Comparison of ENCODE assay signal across 26 cellular contexts in genomic region chr2:187698374-187699110, GRCh38.
DNase-seq lines count a peak whose midpoint lies in the region; ATAC-seq, FAIRE-seq and TF ChIP-seq lines count a peak whose summit lies in the region.
"Had no signal": no experiment of that assay in that cellular context is flagged by ENCODE, and none has a peak within 500 bp of the region (broad histone marks: within the 10 kb centered on the region; RNA-seq: fewer than 3 reads in every experiment).

No MANE protein-coding gene starts in this region.

- H3K9ac ChIP-seq in HepG2 (ENCODE audit: insufficient read depth, low read depth, low read length) = no peak overlapping the region
- H3K9ac ChIP-seq: KMS-11 had no signal

- no peak for TF ChIP-seq EP300 in HepG2 (IDR thresholded peaks at IDR 0.05; ENCODE audit: low read depth in 2 of 2, low read length in 2 of 2)
- TF ChIP-seq EP300 in HepG2 (CRISPR knock-in tag; IDR thresholded peaks at IDR 0.05; ENCODE audit: borderline replicate concordance) = no peak

- no TSS peak for BruUV-seq in HepG2 (replicated peaks; lab: Mats Ljungman, UMichigan)

- no peak overlapping the region for H2AFZ ChIP-seq in HepG2 (ENCODE audit: low read length)
- H2AFZ ChIP-seq: PC-9 had no signal

- ATAC-seq in HepG2 = no peak
- no peak for ATAC-seq in right lobe of liver
- ATAC-seq in GM18517 (IDR thresholded peaks at IDR 0.05; ENCODE audit: unreplicated experiment) = no peak
- no peak for ATAC-seq in GM18909 (IDR thresholded peaks at IDR 0.05; ENCODE audit: poor library complexity, unreplicated experiment)
- ATAC-seq in GM21367 (IDR thresholded peaks at IDR 0.05; ENCODE audit: unreplicated experiment) = no peak

- intact Hi-C loops in HepG2 (cut with micrococcal nuclease; ENCODE audit: unreplicated experiment) (no loop called here), right lobe of liver (cut with DNase I) (no loop called here)

- CTCF ChIA-PET in HepG2 (lab: Yijun Ruan, JAX; ENCODE audit: low intra/inter-chr PET ratio, low total read pairs) = no interaction called here

- TF ChIP-seq CTCF in HepG2 (CRISPR knock-in tag; IDR thresholded peaks at IDR 0.05) (no peak), right lobe of liver (IDR thresholded peaks at IDR 0.05) (no peak), astrocyte of the spinal cord (IDR thresholded peaks at IDR 0.05; ENCODE audit: low read depth, low read length) (no peak), fibroblast of pulmonary artery (IDR thresholded peaks at IDR 0.05; ENCODE audit: low read length, missing control alignments) (no peak)

- H4K20me1 ChIP-seq in HepG2 (ENCODE audit: insufficient read depth, low read length) = no peaks in the 10 kb centered on the region

- no peaks in the 10 kb centered on the region; a peak in 1 of 5 replicates for H3K27me3 ChIP-seq in HepG2 (ENCODE audit: control insufficient read depth in 1 of 2, insufficient read depth in 2 of 2, low read length in 2 of 2)
- H3K27me3 ChIP-seq in right lobe of liver = no peaks in the 10 kb centered on the region

- no peaks in the 10 kb centered on the region for H3K9me3 ChIP-seq in HepG2 (ENCODE audit: low read length)
- no peaks in the 10 kb centered on the region for H3K9me3 ChIP-seq in right lobe of liver

- POLR2A ChIA-PET in HepG2 (lab: Yijun Ruan, JAX) = no interaction called here

- DNase-seq in HepG2 (ENCODE audit: low spot score) (no peak), right lobe of liver (no peak), astrocyte of the spinal cord (ENCODE audit: low read depth, low spot score) (peak; percentile 69), fibroblast of pulmonary artery (ENCODE audit: low read depth) (peak; percentile 45), midbrain (lab: John Stamatoyannopoulos, UW) (no peak)
- DNase-seq: ACHN; Calu3; CD8-positive, alpha-beta memory T cell; GDM1; GOT3; HCEC 1CT; NCI-H1105; NCI-H146; NCI-H2029 treated with DMSO at 0.1 percent for 48 hours; NCI-H226; NCI-H510A treated with DMSO at 0.1 percent for 48 hours; NCI-H748 treated with DMSO at 0.1 percent for 48 hours; PC-9; RPMI8226; SHP77 had no signal

- in situ Hi-C loops in HepG2 (cut with HindIII; ENCODE audit: extremely low pct_ligation_motif_present, low pct_unique_long_range_greater_than_20kb) = no loop called here
- in situ Hi-C loops in astrocyte of the spinal cord (cut with HindIII; ENCODE audit: low sequenced_read_pairs) = no loop called here

- no peak for FAIRE-seq in HepG2 (lab: Jason Lieb, UNC)

- H3K36me3 ChIP-seq in HepG2 (replicated peaks in 1 of 2; ENCODE audit: control insufficient read depth in 1 of 2, insufficient read depth in 2 of 2, low read length in 2 of 2) (no peaks in the 10 kb centered on the region), right lobe of liver (no peaks in the 10 kb centered on the region)

- H3K27ac ChIP-seq in HepG2 (ENCODE audit: extremely low read length, insufficient read depth, low read length) (no peak overlapping the region), right lobe of liver (no peak overlapping the region)
- H3K27ac ChIP-seq: 22Rv1, C4-2B, KMS-11, PC-9 had no signal

- 5% methylated on average over 2 of the region's 2 CpGs for WGBS in HepG2 (ENCODE audit: low lambda C conversion rate)
- 57% methylated on average over 2 of the region's 2 CpGs for whole genome bisulfite sequencing in right lobe of liver (ENCODE audit: insufficient coverage, low coverage, low lambda C conversion rate, missing lambda C conversion rate)

- H3K79me2 ChIP-seq in HepG2 (ENCODE audit: insufficient read depth, low read length) = no peaks in the 10 kb centered on the region

- H3K4me1 ChIP-seq in HepG2 (ENCODE audit: insufficient read depth, low read length) (no peaks in the 10 kb centered on the region), right lobe of liver (no peaks in the 10 kb centered on the region)

- no peak overlapping the region for H3K4me2 ChIP-seq in HepG2 (ENCODE audit: low read depth, low read length)
- H3K4me2 ChIP-seq: KMS-11, PC-9 had no signal

- TF ChIP-seq RAD21 in HepG2 (CRISPR knock-in tag; IDR thresholded peaks at IDR 0.05) = no peak

- TF ChIP-seq POLR2A in HepG2 (IDR thresholded peaks at IDR 0.05; ENCODE audit: insufficient read depth in 1 of 2, low read depth in 2 of 2, low read length in 2 of 2) (no peak), right lobe of liver (IDR thresholded peaks at IDR 0.05) (no peak)

- H3K4me3 ChIP-seq in HepG2 (replicated peaks in 1 of 3; ENCODE audit: insufficient read depth in 1 of 3, low read depth in 2 of 3, low read length in 3 of 3) = no peak overlapping the region
- H3K4me3 ChIP-seq in right lobe of liver = no peak overlapping the region
- H3K4me3 ChIP-seq in astrocyte of the spinal cord (ENCODE audit: low read depth, low read length) = no peak overlapping the region
- no peak overlapping the region for H3K4me3 ChIP-seq in fibroblast of pulmonary artery (replicated peaks; ENCODE audit: low read depth, low read length)
- H3K4me3 ChIP-seq: PC-9 had no signal

TF ChIP-seq in HepG2, 621 proteins besides CTCF, POLR2A, EP300 and RAD21:
- peak; percentile 91 for TF ChIP-seq MNT (IDR thresholded peaks at IDR 0.05)
- TF ChIP-seq ZNF18 (CRISPR knock-in tag; IDR thresholded peaks at IDR 0.05; ENCODE audit: insufficient replicate concordance) = no peak

Comparison
In these comparisons a context has a peak if more than half of its experiments do, and no peak if none do; other contexts are left out.
1. DNase-seq: peak in astrocyte of the spinal cord (single experiment) and fibroblast of pulmonary artery (single experiment); none in HepG2 (single experiment), right lobe of liver (0 of 3) and midbrain (single experiment).